17 cellular contexts compared by ENCODE assay signal in genomic region chr14:68825729-68826128, GRCh38. TPM values are rescaled to one million over a fixed set of nuclear protein-coding genes. Genes with fewer than 3 reads are reported as not detected.
A peak's percentile ranks its signal among the peaks of the same experiment; 100 is the strongest.
DNase-seq lines count a peak whose midpoint lies in the region; ATAC-seq, FAIRE-seq and TF ChIP-seq lines count a peak whose summit lies in the region.
"Had no signal": no experiment of that assay in that cellular context is flagged by ENCODE, and none has a peak within 500 bp of the region (broad histone marks: within the 10 kb centered on the region; RNA-seq: fewer than 3 reads in every experiment).

No MANE protein-coding gene starts in this region.

- H3K4me2 ChIP-seq in HepG2 (ENCODE audit: low read depth, low read length) (peak overlapping the region; percentile 88), neuronal stem cell (ENCODE audit: insufficient read depth, low read length, poor library complexity, severe bottlenecking) (no peak overlapping the region)
- H3K4me2 ChIP-seq: BLaER1 had no signal

- H3K27me3 ChIP-seq in HepG2 (ENCODE audit: control insufficient read depth in 1 of 2, insufficient read depth in 2 of 2, low read length in 2 of 2) = no peaks in the 10 kb centered on the region
- H3K27me3 ChIP-seq in neuronal stem cell (ENCODE audit: control insufficient read depth in 3 of 3, insufficient read depth in 3 of 3, low read depth in 1 of 3, low read length in 3 of 3) = no peaks in the 10 kb centered on the region
- H3K27me3 ChIP-seq: BLaER1 had no signal

- ATAC-seq in HepG2 (no peak), HG03378 (IDR thresholded peaks at IDR 0.05; ENCODE audit: unreplicated experiment) (no peak)
- no peak for ATAC-seq in stimulated activated effector memory CD8-positive, alpha-beta T cell treated with anti-CD3 and anti-CD28 coated beads, Interleukin-12 subunit alpha, Interleukin-12 subunit beta, amount 100 ng/mL, for 72 hours
- ATAC-seq: GM12878 had no signal

- TF ChIP-seq RAD21 in HepG2 (CRISPR knock-in tag; IDR thresholded peaks at IDR 0.05) = no peak

- CTCF ChIA-PET in HepG2 (lab: Yijun Ruan, JAX; ENCODE audit: low intra/inter-chr PET ratio, low total read pairs) = no interaction called here

- no peak overlapping the region for H3K4me3 Mint-ChIP-seq in chondrocyte (ENCODE audit: unreplicated experiment)
- no peak overlapping the region for H3K4me3 Mint-ChIP-seq in stimulated activated effector memory CD8-positive, alpha-beta T cell treated with anti-CD3 and anti-CD28 coated beads, Interleukin-12 subunit alpha, Interleukin-12 subunit beta, amount 100 ng/mL, for 72 hours

- H4K8ac ChIP-seq in neuronal stem cell (ENCODE audit: low read depth, low read length) = no peak overlapping the region

- H2AFZ ChIP-seq in HepG2 (ENCODE audit: low read length) (peak overlapping the region; percentile 54), neuronal stem cell (ENCODE audit: low read length) (peak overlapping the region; percentile 85)

- no peak overlapping the region for H3K4ac ChIP-seq in neuronal stem cell (ENCODE audit: low read length)

- no peak overlapping the region for H3K14ac ChIP-seq in neuronal stem cell (ENCODE audit: low read length)

- TF ChIP-seq CTCF in chondrocyte (IDR thresholded peaks at IDR 0.05) (no peak), HepG2 (CRISPR knock-in tag; IDR thresholded peaks at IDR 0.05) (no peak)

- H2BK5ac ChIP-seq in neuronal stem cell (ENCODE audit: low read length) = no peak overlapping the region

- H3K79me2 ChIP-seq in HepG2 (ENCODE audit: insufficient read depth, low read length) = no peaks in the 10 kb centered on the region

- peaks cover 59% of the 10 kb centered on the region for H3K4me1 ChIP-seq in HepG2 (ENCODE audit: insufficient read depth, low read length)
- peaks cover 0 to 2% of the 10 kb centered on the region in 2 donors for H3K4me1 ChIP-seq in neuronal stem cell (ENCODE audit: control insufficient read depth in 2 of 2, insufficient read depth in 1 of 2, low read depth in 1 of 2, low read length in 2 of 2)

- DNase-seq in HTR-8/SVneo (ENCODE audit: insufficient read length, low spot score) (no peak), chondrocyte (ENCODE audit: low spot score) (no peak), HepG2 (ENCODE audit: low spot score) (no peak), neuronal stem cell (ENCODE audit: low spot score) (no peak), HuH-7 (ENCODE audit: low spot score) (no peak), GF-D8 (lab: John Stamatoyannopoulos, UW) (no peak)
- DNase-seq in stimulated activated effector memory CD8-positive, alpha-beta T cell treated with anti-CD3 and anti-CD28 coated beads, Interleukin-12 subunit alpha, Interleukin-12 subunit beta, amount 100 ng/mL, for 72 hours (ENCODE audit: low spot score in 2 of 2) = no peak
- DNase-seq: 8988T, AML-193, DMS53, IMR-90 had no signal

- intact Hi-C loops in HepG2 (cut with micrococcal nuclease; ENCODE audit: unreplicated experiment) = no loop called here

- H3K9me3 ChIP-seq in HepG2 (ENCODE audit: low read length) (no peaks in the 10 kb centered on the region), neuronal stem cell (replicated peaks in 1 of 2; ENCODE audit: control insufficient read depth in 2 of 2, insufficient read depth in 1 of 2, low read depth in 1 of 2, low read length in 2 of 2) (no peaks in the 10 kb centered on the region)
- H3K9me3 ChIP-seq: HAP-1 had no signal

- H3K27ac Mint-ChIP-seq in chondrocyte (ENCODE audit: unreplicated experiment) = peak overlapping the region; percentile 49
- no peak overlapping the region for H3K27ac Mint-ChIP-seq in stimulated activated effector memory CD8-positive, alpha-beta T cell treated with anti-CD3 and anti-CD28 coated beads, Interleukin-12 subunit alpha, Interleukin-12 subunit beta, amount 100 ng/mL, for 72 hours

- peak overlapping the region; percentile 13; the same call in 1 of the 2 replicates for H3K9ac ChIP-seq in HepG2 (ENCODE audit: insufficient read depth, low read depth, low read length)
- no peak overlapping the region for H3K9ac ChIP-seq in neuronal stem cell (ENCODE audit: low read depth, low read length, poor library complexity)
- H3K9ac ChIP-seq: BLaER1 had no signal

- no peak for TF ChIP-seq POLR2A in HepG2 (IDR thresholded peaks at IDR 0.05; ENCODE audit: insufficient read depth in 1 of 2, low read depth in 2 of 2, low read length in 2 of 2)

- no peaks in the 10 kb centered on the region for H3K27me3 Mint-ChIP-seq in chondrocyte (ENCODE audit: low read depth)

- no peaks in the 10 kb centered on the region for H4K20me1 ChIP-seq in HepG2 (ENCODE audit: insufficient read depth, low read length)
- H4K20me1 ChIP-seq: BLaER1 had no signal

- H3K27ac ChIP-seq in HepG2 (ENCODE audit: extremely low read length, insufficient read depth, low read length) (peak overlapping the region; percentile 32), neuronal stem cell (replicated peaks; ENCODE audit: low read length) (no peak overlapping the region)
- H3K27ac ChIP-seq: BLaER1 had no signal

- H3K36me3 Mint-ChIP-seq in chondrocyte (ENCODE audit: low read depth) = peaks cover 5% of the 10 kb centered on the region
- H3K36me3 Mint-ChIP-seq in stimulated activated effector memory CD8-positive, alpha-beta T cell treated with anti-CD3 and anti-CD28 coated beads, Interleukin-12 subunit alpha, Interleukin-12 subunit beta, amount 100 ng/mL, for 72 hours = no peaks in the 10 kb centered on the region

- BruUV-seq in HepG2 (replicated peaks; lab: Mats Ljungman, UMichigan) = no TSS peak

- no peak overlapping the region for H2BK15ac ChIP-seq in neuronal stem cell (ENCODE audit: low read length)

- peak in 1 of 2 experiments; percentile 16; a peak in 1 of 4 replicates for TF ChIP-seq EP300 in HepG2 (IDR thresholded peaks at IDR 0.05; ENCODE audit: low read depth in 2 of 2, low read length in 2 of 2)
- TF ChIP-seq EP300 in HepG2 (CRISPR knock-in tag; IDR thresholded peaks at IDR 0.05; ENCODE audit: borderline replicate concordance) = no peak

- no peak overlapping the region for H4K91ac ChIP-seq in neuronal stem cell (ENCODE audit: low read depth, low read length, poor library complexity)

- in situ Hi-C loops in HepG2 (cut with HindIII; ENCODE audit: extremely low pct_ligation_motif_present, low pct_unique_long_range_greater_than_20kb) = no loop called here

- POLR2A ChIA-PET in HepG2 (lab: Yijun Ruan, JAX) = interaction anchor here (1.0 to 4.7 kb wide), 8 partner anchors 10 to 1225 kb away, joined by 3 to 57 read pairs (median 8); partner anchors contain the start of genes EXD2, PIGH, ZFP36L1 and ZFYVE26

- no peak overlapping the region for H3K23ac ChIP-seq in neuronal stem cell (ENCODE audit: low read depth, low read length, poor library complexity)

- no peak overlapping the region for H2BK120ac ChIP-seq in neuronal stem cell (ENCODE audit: low read depth, low read length)

- peaks cover 5% of the 10 kb centered on the region for H3K4me1 Mint-ChIP-seq in chondrocyte (ENCODE audit: low read depth)
- H3K4me1 Mint-ChIP-seq in stimulated activated effector memory CD8-positive, alpha-beta T cell treated with anti-CD3 and anti-CD28 coated beads, Interleukin-12 subunit alpha, Interleukin-12 subunit beta, amount 100 ng/mL, for 72 hours = peaks cover 37% of the 10 kb centered on the region

- H3K9me3 Mint-ChIP-seq in chondrocyte (ENCODE audit: low read depth) = peaks cover 4% of the 10 kb centered on the region
- no peaks in the 10 kb centered on the region for H3K9me3 Mint-ChIP-seq in stimulated activated effector memory CD8-positive, alpha-beta T cell treated with anti-CD3 and anti-CD28 coated beads, Interleukin-12 subunit alpha, Interleukin-12 subunit beta, amount 100 ng/mL, for 72 hours

- H3K36me3 ChIP-seq in HepG2 (replicated peaks in 1 of 2; ENCODE audit: control insufficient read depth in 1 of 2, insufficient read depth in 2 of 2, low read length in 2 of 2) = no peaks in the 10 kb centered on the region
- no peaks in the 10 kb centered on the region for H3K36me3 ChIP-seq in neuronal stem cell (replicated peaks in 1 of 2; ENCODE audit: control insufficient read depth in 2 of 2, insufficient read depth in 2 of 2, low read length in 2 of 2)
- H3K36me3 ChIP-seq: BLaER1, HAP-1 had no signal

- WGBS in HepG2 (ENCODE audit: low lambda C conversion rate) = 31% methylated on average over 3 of the region's 3 CpGs
- no CpG with 5 or more reads among the region's 3 CpGs for WGBS in neuronal stem cell (ENCODE audit: extremely low coverage in 2 of 2, insufficient read length in 2 of 2, insufficient replicate concordance in 1 of 2), 2 donors

- FAIRE-seq in HTR-8/SVneo (lab: Jason Lieb, UNC) (peak; percentile 67), HepG2 (lab: Jason Lieb, UNC) (no peak)
- FAIRE-seq: GM12878, GM18507, H1 had no signal

- H2BK12ac ChIP-seq in neuronal stem cell (ENCODE audit: low read length) = no peak overlapping the region

- peak overlapping the region in 2 of 3 experiments; percentile 31 to 67; a peak in 1 of 6 replicates for H3K4me3 ChIP-seq in HepG2 (replicated peaks in 1 of 3; ENCODE audit: insufficient read depth in 1 of 3, low read depth in 2 of 3, low read length in 3 of 3)
- H3K4me3 ChIP-seq in neuronal stem cell (ENCODE audit: low read length in 2 of 2) = no peak overlapping the region
- H3K4me3 ChIP-seq: BLaER1, GM12878, HAP-1 had no signal

- H3K79me1 ChIP-seq in neuronal stem cell (ENCODE audit: low read depth, low read length) = no peaks in the 10 kb centered on the region

- no peak overlapping the region for H3K18ac ChIP-seq in neuronal stem cell (ENCODE audit: low read length)

- no peak overlapping the region for H2AK5ac ChIP-seq in neuronal stem cell (ENCODE audit: low read depth, low read length)

RNA-seq across cellular contexts. Expression of gene ZFP36L1, which starts 32.9 kb away (rescaled TPM):
- total RNA-seq in chondrocyte (82.5 to 195 TPM (median 180 TPM) in 3 replicates), HepG2 (2016; rRNA removed; fragmentation: Illumina TruSeq; extraction: Trizol) (7.4 and 8.4 TPM in 2 replicates)
- total RNA-seq in HepG2 (2016; cell fraction: cytosol; rRNA removed; fragmentation: Illumina TruSeq; extraction: Trizol; ENCODE audit: low read depth) = 2.6 and 3.4 TPM in 2 replicates
- 7.9 and 8.4 TPM in 2 replicates for total RNA-seq in HepG2 (2016; cell fraction: insoluble cytoplasmic fraction; rRNA removed; fragmentation: Illumina TruSeq; extraction: Trizol)
- total RNA-seq in HepG2 (2016; cell fraction: membrane; rRNA removed; fragmentation: Illumina TruSeq; extraction: Trizol) = 11.1 and 11.3 TPM in 2 replicates
- 13.8 and 14.1 TPM in 2 replicates for total RNA-seq in HepG2 (2016; cell fraction: nucleus; rRNA removed; fragmentation: Illumina TruSeq; extraction: Trizol)
- 10.2 and 12.7 TPM in 2 replicates for polyA plus RNA-seq in HepG2 (2011; rRNA removed)
- polyA plus RNA-seq in HepG2 (2011; cell fraction: cytosol; rRNA removed) = 11.2 and 18.0 TPM in 2 replicates
- polyA plus RNA-seq in HepG2 (2011; cell fraction: nucleus; rRNA removed) = 66.5 and 69.1 TPM in 2 replicates
- polyA plus RNA-seq in HepG2 (2012) = 23.2 and 32.2 TPM in 2 replicates
- polyA plus RNA-seq in HepG2 (2016; cell fraction: cytosol; fragmentation: Illumina TruSeq; extraction: Trizol; ENCODE audit: low read depth) = 2.7 and 2.8 TPM in 2 replicates
- 20.7 and 26.8 TPM in 2 replicates for polyA plus RNA-seq in HepG2 (2016; cell fraction: insoluble cytoplasmic fraction; fragmentation: Illumina TruSeq; extraction: Trizol; ENCODE audit: low read depth)
- polyA plus RNA-seq in HepG2 (2016; cell fraction: membrane; fragmentation: Illumina TruSeq; extraction: Trizol; ENCODE audit: low read depth) = 9.2 and 10.1 TPM in 2 replicates
- 53.8 and 57.0 TPM in 2 replicates for polyA plus RNA-seq in HepG2 (2016; cell fraction: nucleus; fragmentation: Illumina TruSeq; extraction: Trizol; ENCODE audit: insufficient read depth, low read depth)
- polyA minus RNA-seq in HepG2 (2011; rRNA and poly(A)+ RNA removed; ENCODE audit: low replicate concordance) = 8.5 and 26.8 TPM in 2 replicates
- polyA minus RNA-seq in HepG2 (2011; cell fraction: cytosol; rRNA and poly(A)+ RNA removed) = 56.3 and 73.8 TPM in 2 replicates
- 11.8 and 13.8 TPM in 2 replicates for polyA minus RNA-seq in HepG2 (2011; cell fraction: nucleus; rRNA and poly(A)+ RNA removed)
- polyA plus RNA-seq in neuronal stem cell (2013, experiment 1 of 2) = 270 TPM
- 294 TPM for polyA plus RNA-seq in neuronal stem cell (2013, experiment 2 of 2)

Comparison
In these comparisons a context has a peak if more than half of its experiments do, and no peak if none do; other contexts are left out.
1. H3K4me3 ChIP-seq: peak in HepG2 (2 of 3); none in neuronal stem cell (0 of 2).